2 cellular contexts compared by ENCODE assay signal in genomic region chr17:57373756-57374155, GRCh38.
A peak's percentile ranks its signal among the peaks of the same experiment; 100 is the strongest.
TF ChIP-seq lines count a peak whose summit lies in the region.

No MANE protein-coding gene starts in this region.

TF ChIP-seq in A549, 52 proteins besides CTCF, POLR2A, EP300 and RAD21:
- TF ChIP-seq KDM1A (IDR thresholded peaks at IDR 0.05; ENCODE audit: low read depth) = 0 out of 2 replicates have a peak, but pooled peaks have one; percentile 60
- no peak for TF ChIP-seq MAX (IDR thresholded peaks at IDR 0.05)

TF ChIP-seq in K562, 482 proteins besides CTCF, POLR2A, EP300 and RAD21:
- TF ChIP-seq HMG20A (CRISPR knock-in tag; conservative IDR thresholded peaks at IDR 0.05) (no peak), TRIM24 (IDR thresholded peaks at IDR 0.05) (peak in 1 of 2 experiments; percentile 32; a peak in 1 of 4 replicates), RHOXF2B (CRISPR knock-in tag; conservative IDR thresholded peaks at IDR 0.05) (no peak), MLX (CRISPR knock-in tag; conservative IDR thresholded peaks at IDR 0.05) (no peak), ZNF134 (CRISPR knock-in tag; conservative IDR thresholded peaks at IDR 0.05) (no peak), CHD7 (IDR thresholded peaks at IDR 0.05; ENCODE audit: low read depth, low read length) (no peak), TFE3 (CRISPR knock-in tag; IDR thresholded peaks at IDR 0.05) (no peak), OTX1 (CRISPR knock-in tag; IDR thresholded peaks at IDR 0.05) (no peak), BCL6 (CRISPR knock-in tag; IDR thresholded peaks at IDR 0.05) (no peak), ZNF316 (IDR thresholded peaks at IDR 0.05) (no peak), CBX3 (IDR thresholded peaks at IDR 0.05; ENCODE audit: borderline replicate concordance in 1 of 2, low read length in 2 of 2) (peak in 1 of 2 experiments; percentile 59; a peak in 1 of 3 replicates), ZNF165 (CRISPR knock-in tag; IDR thresholded peaks at IDR 0.05; ENCODE audit: borderline replicate concordance) (no peak), ZNF280A (IDR thresholded peaks at IDR 0.05; ENCODE audit: low read depth, partially characterized antibody) (peak; percentile 55), SAP30 (IDR thresholded peaks at IDR 0.05; ENCODE audit: borderline replicate concordance, insufficient read depth, low read depth, low read length, poor library complexity, severe bottlenecking) (no peak), NCOR1 (IDR thresholded peaks at IDR 0.05) (no peak), GATA2 (CRISPR knock-in tag; IDR thresholded peaks at IDR 0.05) (no peak)
